Comparison of ENCODE assay signal across 8 cellular contexts in the genomic region with DNA sequence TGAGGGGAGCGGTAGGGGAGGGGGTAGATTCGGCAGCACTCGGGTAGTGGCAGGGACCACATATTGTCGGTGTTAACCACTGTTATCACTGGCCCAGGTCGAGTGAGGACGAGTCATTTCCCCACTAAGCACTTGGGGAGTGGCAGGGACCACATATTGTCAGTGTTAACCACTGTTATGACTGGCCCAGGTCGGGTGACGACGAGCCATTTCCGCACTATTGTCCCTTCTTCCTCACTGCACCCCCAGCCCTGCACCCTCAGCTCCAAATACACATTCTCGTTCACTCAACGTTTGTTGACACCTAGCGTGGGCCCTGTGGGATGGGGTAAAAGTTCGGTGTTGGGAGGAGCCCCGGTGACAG. TPM values are rescaled to one million over a fixed set of nuclear protein-coding genes. Genes with fewer than 3 reads are reported as not detected.
A peak's percentile ranks its signal among the peaks of the same experiment; 100 is the strongest.
DNase-seq lines count a peak whose midpoint lies in the region; ATAC-seq lines count a peak whose summit lies in the region.

No MANE protein-coding gene starts in this region.

- peak overlapping the region; percentile 72 to 94 for H3K4me3 ChIP-seq in stomach smooth muscle (ENCODE audit: low read length in 2 of 2)

- peak; percentile 87 for DNase-seq in NK-92 treated with Interleukin-12 subunit alpha and Interleukin-12 subunit beta, amount 100 ng/mL, for 24 hours (lab: John Stamatoyannopoulos, UW)
- DNase-seq in NK-92 (lab: John Stamatoyannopoulos, UW; ENCODE audit: unreplicated experiment): no peak
- DNase-seq in activated CD4-positive, alpha-beta T cell treated with anti-CD3 and anti-CD28 coated beads for 1 hour: peak; percentile 48
- peak; percentile 69 to 78 for DNase-seq in dermis microvascular lymphatic vessel endothelial cell (ENCODE audit: low read depth in 2 of 2)
- peak in 8 of 10 donors; percentile 21 to 86 (median 58) for DNase-seq in naive thymus-derived CD8-positive, alpha-beta T cell
- no peak for DNase-seq in islet precursor cell

- H3K36me3 Mint-ChIP-seq in naive thymus-derived CD8-positive, alpha-beta T cell: peaks cover 3 to 11% (median 4%) of the 10 kb centered on the region in 3 donors

- peak overlapping the region; percentile 88 to 96 for H3K9ac ChIP-seq in stomach smooth muscle (ENCODE audit: low read length in 2 of 2)

- no peaks in the 10 kb centered on the region for H3K9me3 ChIP-seq in stomach smooth muscle (ENCODE audit: control insufficient read depth in 2 of 2, low read length in 2 of 2)

- H3K4me1 ChIP-seq in stomach smooth muscle (ENCODE audit: control insufficient read depth, insufficient read depth, low read length): peaks cover 14% of the 10 kb centered on the region

- POLR2A ChIA-PET in naive thymus-derived CD8-positive, alpha-beta T cell (lab: Charles Lee): interaction anchor here (0.7 to 10.2 kb wide), 18 partner anchors 11 to 1665 kb away, joined by 3 to 182 read pairs (median 5); a partner anchor contains a TSS

- peak overlapping the region; percentile 97 to 100 (median 100) for H3K27ac Mint-ChIP-seq in naive thymus-derived CD8-positive, alpha-beta T cell

- peaks cover 0 to 11% (median 1%) of the 10 kb centered on the region in 5 donors for H3K27me3 Mint-ChIP-seq in naive thymus-derived CD8-positive, alpha-beta T cell

- H3K36me3 ChIP-seq in stomach smooth muscle (ENCODE audit: control insufficient read depth in 2 of 2, insufficient read depth in 2 of 2, low read length in 2 of 2): peaks cover 0 to 6% of the 10 kb centered on the region in 2 donors

- no peaks in the 10 kb centered on the region for H3K9me3 Mint-ChIP-seq in naive thymus-derived CD8-positive, alpha-beta T cell

- H3K27ac ChIP-seq in stomach smooth muscle (ENCODE audit: low read length): peak overlapping the region; percentile 93

- no peaks in the 10 kb centered on the region for H3K27me3 ChIP-seq in stomach smooth muscle (ENCODE audit: control insufficient read depth in 1 of 2, insufficient read depth in 2 of 2, low read length in 2 of 2)

- ATAC-seq in HG03280 (IDR thresholded peaks at IDR 0.05; ENCODE audit: unreplicated experiment): peak; percentile 54
- peak; percentile 54 to 62 for ATAC-seq in naive thymus-derived CD8-positive, alpha-beta T cell

- H3K4me1 Mint-ChIP-seq in naive thymus-derived CD8-positive, alpha-beta T cell: peaks cover 21 to 54% (median 49%) of the 10 kb centered on the region in 4 donors

- H3K4me3 Mint-ChIP-seq in naive thymus-derived CD8-positive, alpha-beta T cell: peak overlapping the region; percentile 88 to 99 (median 96)

RNA-seq across cellular contexts. Expression of a gene that starts 0.5 kb away (rescaled TPM):
- total RNA-seq in dermis microvascular lymphatic vessel endothelial cell: 22.1 and 36.8 TPM in 2 replicates
- 10 to 100 TPM; 48.8 to 49.6 TPM for total RNA-seq in naive thymus-derived CD8-positive, alpha-beta T cell
- polyA plus RNA-seq in naive thymus-derived CD8-positive, alpha-beta T cell: 10 to 100 TPM; 16.9 to 30.8 (median 25.8) TPM

RNA-seq across cellular contexts. Expression of a gene that starts 35.5 kb away (rescaled TPM):
- total RNA-seq in dermis microvascular lymphatic vessel endothelial cell: 52.6 and 64.4 TPM in 2 replicates
- total RNA-seq in naive thymus-derived CD8-positive, alpha-beta T cell: 100 to 1,000 TPM in 1 of 2 experiments, 10 to 100 TPM in 1; 96.5 to 106 TPM
- polyA plus RNA-seq in naive thymus-derived CD8-positive, alpha-beta T cell: 10 to 100 TPM; 29.3 to 44.7 (median 32.6) TPM

RNA-seq across cellular contexts. Expression of a gene that starts 43.1 kb away (rescaled TPM):
- not detected in 2 replicates for total RNA-seq in dermis microvascular lymphatic vessel endothelial cell
- total RNA-seq in naive thymus-derived CD8-positive, alpha-beta T cell: not detected
- not detected for polyA plus RNA-seq in naive thymus-derived CD8-positive, alpha-beta T cell

Comparison
In these comparisons a context has a peak if more than half of its experiments do, and no peak if none do; other contexts are left out.
1. DNase-seq: peak in NK-92 treated with Interleukin-12 subunit alpha and Interleukin-12 subunit beta, amount 100 ng/mL, for 24 hours (single experiment), activated CD4-positive, alpha-beta T cell treated with anti-CD3 and anti-CD28 coated beads for 1 hour (single experiment), dermis microvascular lymphatic vessel endothelial cell (2 of 2) and naive thymus-derived CD8-positive, alpha-beta T cell (8 of 10); none in NK-92 (single experiment) and islet precursor cell (single experiment).